Comparison of ENCODE assay signal across 8 cellular contexts in genomic region chr6:28105286-28105685, GRCh38. TPM values are rescaled to one million over a fixed set of nuclear protein-coding genes. Genes with fewer than 3 reads are reported as not detected.
A peak's percentile ranks its signal among the peaks of the same experiment; 100 is the strongest.
DNase-seq lines count a peak whose midpoint lies in the region; ATAC-seq, FAIRE-seq and TF ChIP-seq lines count a peak whose summit lies in the region.

No MANE protein-coding gene starts in this region.

- CTCF ChIA-PET in endothelial cell of umbilical vein (lab: Charles Lee), result interaction anchor here (0.7 to 1.4 kb wide), 11 partner anchors 11 to 278 kb away, joined by 3 to 9 read pairs (median 5); partner anchors contain the start of genes ZKSCAN8, ZNF165 and ZSCAN16

- TF ChIP-seq CTCF in HFF-Myc (IDR thresholded peaks at IDR 0.05; ENCODE audit: low read depth, low read length, missing control alignments), result no peak
- no peak for TF ChIP-seq CTCF in endothelial cell of umbilical vein (IDR thresholded peaks at IDR 0.05; ENCODE audit: extremely low read depth in 1 of 2, insufficient read depth in 1 of 2, low read depth in 1 of 2, low read length in 2 of 2)

- DNase-seq in EH (ENCODE audit: low read depth), result peak; percentile 33
- no peak for DNase-seq in HFF-Myc (ENCODE audit: extremely low read depth, low read depth)
- DNase-seq in SJCRH30, result no peak
- DNase-seq in endothelial cell of umbilical vein (ENCODE audit: low read depth, low spot score), result no peak
- no peak for DNase-seq in natural killer cell treated with Interleukin-12 subunit alpha and Interleukin-12 subunit beta and Interleukin-15 and Interleukin-18, amount 100 ng/mL, for 72 hours (ENCODE audit: low spot score)
- DNase-seq in head of caudate nucleus, result no peak
- DNase-seq in NCI-H1694 treated with DMSO at 0.1 percent for 48 hours (lab: John Stamatoyannopoulos, UW), result no peak

- no peaks in the 10 kb centered on the region for H3K9me3 ChIP-seq in SJCRH30 (replicated peaks)
- H3K9me3 ChIP-seq in endothelial cell of umbilical vein (replicated peaks; ENCODE audit: control insufficient read depth, insufficient read depth, low read length), result no peaks in the 10 kb centered on the region

- peak overlapping the region; percentile 23 to 74 for H3K27ac Mint-ChIP-seq in natural killer cell treated with Interleukin-12 subunit alpha and Interleukin-12 subunit beta and Interleukin-15 and Interleukin-18, amount 100 ng/mL, for 72 hours

- peak overlapping the region; percentile 53 for H3K4me3 ChIP-seq in HFF-Myc (replicated peaks; ENCODE audit: low read depth, low read length)
- peak overlapping the region; percentile 70 for H3K4me3 ChIP-seq in SJCRH30
- H3K4me3 ChIP-seq in endothelial cell of umbilical vein (replicated peaks in 1 of 3; ENCODE audit: insufficient read depth in 1 of 3, low read depth in 1 of 3, low read length in 3 of 3), result peak overlapping the region in 2 of 3 experiments; percentile 70 to 72

- TF ChIP-seq POLR2A in endothelial cell of umbilical vein (IDR thresholded peaks at IDR 0.05; ENCODE audit: low read depth, low read length), result no peak

- H3K4me1 Mint-ChIP-seq in natural killer cell treated with Interleukin-12 subunit alpha and Interleukin-12 subunit beta and Interleukin-15 and Interleukin-18, amount 100 ng/mL, for 72 hours (ENCODE audit: low read depth in 2 of 2), result peaks cover 8 to 10% of the 10 kb centered on the region in 2 donors

- no peak overlapping the region for H3K27ac ChIP-seq in SJCRH30
- H3K27ac ChIP-seq in endothelial cell of umbilical vein (ENCODE audit: insufficient read depth, low read depth, low read length), result no peak overlapping the region

- intact Hi-C loops in endothelial cell of umbilical vein (cut with micrococcal nuclease) (no loop called here), head of caudate nucleus (cut with DNase I) (no loop called here)

- H3K79me2 ChIP-seq in endothelial cell of umbilical vein (ENCODE audit: control insufficient read depth, insufficient read depth, low read length), result no peaks in the 10 kb centered on the region

- H4K20me1 ChIP-seq in endothelial cell of umbilical vein (replicated peaks; ENCODE audit: control insufficient read depth, extremely low read depth, insufficient read depth, low read length), result no peaks in the 10 kb centered on the region

- peak overlapping the region; percentile 98 for H2AFZ ChIP-seq in endothelial cell of umbilical vein (ENCODE audit: low read depth, low read length)

- dilution Hi-C loops in endothelial cell of umbilical vein (cut with MboI; ENCODE audit: extremely low pct_ligation_motif_present, low sequenced_read_pairs), result no loop called here

- FAIRE-seq in endothelial cell of umbilical vein (lab: Jason Lieb, UNC), result no peak

- H3K4me3 Mint-ChIP-seq in natural killer cell treated with Interleukin-12 subunit alpha and Interleukin-12 subunit beta and Interleukin-15 and Interleukin-18, amount 100 ng/mL, for 72 hours, result peak overlapping the region; percentile 85

- peaks cover 5% of the 10 kb centered on the region for H3K9me3 Mint-ChIP-seq in natural killer cell treated with Interleukin-12 subunit alpha and Interleukin-12 subunit beta and Interleukin-15 and Interleukin-18, amount 100 ng/mL, for 72 hours

- peak overlapping the region; percentile 28 for H3K9ac ChIP-seq in endothelial cell of umbilical vein (replicated peaks; ENCODE audit: extremely low read depth, insufficient read depth, low read length)

- no TSS peak for BruUV-seq in endothelial cell of umbilical vein (replicated peaks; lab: Mats Ljungman, UMichigan)

- peak overlapping the region; percentile 88 for H3K4me2 ChIP-seq in endothelial cell of umbilical vein (ENCODE audit: insufficient read depth, low read length)

- H3K9me1 ChIP-seq in endothelial cell of umbilical vein (replicated peaks; ENCODE audit: control insufficient read depth, extremely low read depth, insufficient read depth, low read length), result no peaks in the 10 kb centered on the region

- H3K36me3 ChIP-seq in SJCRH30 (no peaks in the 10 kb centered on the region), endothelial cell of umbilical vein (ENCODE audit: control insufficient read depth in 2 of 2, extremely low read depth in 1 of 2, insufficient read depth in 2 of 2, low read length in 2 of 2) (no peaks in the 10 kb centered on the region)

- POLR2A ChIA-PET in endothelial cell of umbilical vein (lab: Charles Lee), result interaction anchor here (0.7 kb wide), 2 partner anchors 36 to 958 kb away, joined by 3 read pairs; partner anchors contain the start of gene ZKSCAN8

- H3K4me1 ChIP-seq in SJCRH30 (no peaks in the 10 kb centered on the region), endothelial cell of umbilical vein (ENCODE audit: control insufficient read depth, extremely low read depth, insufficient read depth, low read length) (peaks cover 6% of the 10 kb centered on the region)

- peaks cover 28 to 32% of the 10 kb centered on the region in 2 donors for H3K27me3 Mint-ChIP-seq in natural killer cell treated with Interleukin-12 subunit alpha and Interleukin-12 subunit beta and Interleukin-15 and Interleukin-18, amount 100 ng/mL, for 72 hours

- no peak for ATAC-seq in natural killer cell treated with Interleukin-12 subunit alpha and Interleukin-12 subunit beta and Interleukin-15 and Interleukin-18, amount 100 ng/mL, for 72 hours
- no peak for ATAC-seq in HG03108 (IDR thresholded peaks at IDR 0.05; ENCODE audit: unreplicated experiment)

- H3K27me3 ChIP-seq in SJCRH30, result no peaks in the 10 kb centered on the region
- H3K27me3 ChIP-seq in endothelial cell of umbilical vein (ENCODE audit: control insufficient read depth in 2 of 2, insufficient read depth in 2 of 2, low read length in 2 of 2), result peaks cover 2 to 3% of the 10 kb centered on the region in 2 experiments

- peaks cover 4% of the 10 kb centered on the region for H3K36me3 Mint-ChIP-seq in natural killer cell treated with Interleukin-12 subunit alpha and Interleukin-12 subunit beta and Interleukin-15 and Interleukin-18, amount 100 ng/mL, for 72 hours

TF ChIP-seq in endothelial cell of umbilical vein, 7 proteins besides CTCF, POLR2A, EP300 and RAD21:
- TF ChIP-seq POLR2AphosphoS5 (IDR thresholded peaks at IDR 0.05; ENCODE audit: insufficient read depth, low read depth, low read length) (no peak), JUN (IDR thresholded peaks at IDR 0.05; ENCODE audit: borderline replicate concordance, insufficient read depth, insufficient read length, low read depth) (no peak), MAX (IDR thresholded peaks at IDR 0.05; ENCODE audit: insufficient read depth, insufficient read length) (no peak), FOS (IDR thresholded peaks at IDR 0.05; ENCODE audit: borderline replicate concordance, insufficient read depth, low read length) (no peak), MYC (IDR thresholded peaks at IDR 0.05; ENCODE audit: low read depth, low read length) (no peak), GATA2 (IDR thresholded peaks at IDR 0.05; ENCODE audit: insufficient read depth, insufficient read length, low read depth, low read length) (no peak), EZH2 (IDR thresholded peaks at IDR 0.05; ENCODE audit: borderline replicate concordance, low read depth, low read length, severe bottlenecking) (no peak)

RNA-seq across cellular contexts. Expression of gene ZSCAN16, which starts 19.1 kb away (rescaled TPM):
- 2.9 and 4.6 TPM in 2 replicates for total RNA-seq in SJCRH30 (2014; rRNA removed; shearing (Covaris generic))
- 7.7 and 8.9 TPM in 2 replicates for total RNA-seq in endothelial cell of umbilical vein
- 3.7 and 4.9 TPM in 2 replicates for polyA plus RNA-seq in endothelial cell of umbilical vein
- 7.9 and 8.2 TPM in 2 replicates for polyA plus RNA-seq in endothelial cell of umbilical vein (2011; cell fraction: cytosol; rRNA removed)
- 11.0 and 12.2 TPM in 2 replicates for polyA plus RNA-seq in endothelial cell of umbilical vein (2011; cell fraction: nucleus; rRNA removed)
- 5.9 and 7.4 TPM in 2 replicates for polyA plus RNA-seq in endothelial cell of umbilical vein (2012)
- 7.0 and 7.9 TPM in 2 replicates for polyA minus RNA-seq in endothelial cell of umbilical vein
- 2.3 TPM for polyA minus RNA-seq in endothelial cell of umbilical vein (2011; cell fraction: cytosol; rRNA and poly(A)+ RNA removed)
- 6.3 and 8.3 TPM in 2 replicates for polyA minus RNA-seq in endothelial cell of umbilical vein (2011; cell fraction: nucleus; rRNA and poly(A)+ RNA removed)
- 1 to 10 TPM; 5.8 to 6.0 TPM for total RNA-seq in natural killer cell treated with Interleukin-12 subunit alpha and Interleukin-12 subunit beta and Interleukin-15 and Interleukin-18, amount 100 ng/mL, for 72 hours

RNA-seq across cellular contexts. Expression of gene ZNF165, which starts 24.9 kb away (rescaled TPM):
- total RNA-seq in SJCRH30 (2014; rRNA removed; shearing (Covaris generic)), result 0.53 and 0.68 TPM in 2 replicates
- 0.27 and 0.30 TPM in 2 replicates for total RNA-seq in endothelial cell of umbilical vein
- 0.03 and 0.11 TPM in 2 replicates for polyA plus RNA-seq in endothelial cell of umbilical vein
- 0.14 and 0.24 TPM in 2 replicates for polyA plus RNA-seq in endothelial cell of umbilical vein (2011; cell fraction: cytosol; rRNA removed)
- 0.20 and 0.26 TPM in 2 replicates for polyA plus RNA-seq in endothelial cell of umbilical vein (2011; cell fraction: nucleus; rRNA removed)
- polyA plus RNA-seq in endothelial cell of umbilical vein (2012), result 0.29 TPM in 1 of 2 replicates, not detected in the other
- polyA minus RNA-seq in endothelial cell of umbilical vein, result 0.28 TPM in 1 of 2 replicates, not detected in the other
- polyA minus RNA-seq in endothelial cell of umbilical vein (2011; cell fraction: cytosol; rRNA and poly(A)+ RNA removed), result 1.6 TPM
- polyA minus RNA-seq in endothelial cell of umbilical vein (2011; cell fraction: nucleus; rRNA and poly(A)+ RNA removed), result 0.34 and 0.43 TPM in 2 replicates
- under 1 TPM; 0.48 to 0.59 TPM for total RNA-seq in natural killer cell treated with Interleukin-12 subunit alpha and Interleukin-12 subunit beta and Interleukin-15 and Interleukin-18, amount 100 ng/mL, for 72 hours

RNA-seq across cellular contexts. Expression of gene ZKSCAN8, which starts 36.4 kb away (rescaled TPM):
- 22.4 and 24.6 TPM in 2 replicates for total RNA-seq in SJCRH30 (2014; rRNA removed; shearing (Covaris generic))
- 19.7 and 21.2 TPM in 2 replicates for total RNA-seq in endothelial cell of umbilical vein
- 6.6 and 9.4 TPM in 2 replicates for polyA plus RNA-seq in endothelial cell of umbilical vein
- polyA plus RNA-seq in endothelial cell of umbilical vein (2011; cell fraction: cytosol; rRNA removed), result 4.0 and 4.3 TPM in 2 replicates
- 32.0 and 35.5 TPM in 2 replicates for polyA plus RNA-seq in endothelial cell of umbilical vein (2011; cell fraction: nucleus; rRNA removed)
- 8.0 and 10.0 TPM in 2 replicates for polyA plus RNA-seq in endothelial cell of umbilical vein (2012)
- polyA minus RNA-seq in endothelial cell of umbilical vein, result 23.7 and 24.3 TPM in 2 replicates
- 8.4 TPM for polyA minus RNA-seq in endothelial cell of umbilical vein (2011; cell fraction: cytosol; rRNA and poly(A)+ RNA removed)
- 18.8 and 26.4 TPM in 2 replicates for polyA minus RNA-seq in endothelial cell of umbilical vein (2011; cell fraction: nucleus; rRNA and poly(A)+ RNA removed)
- 10 to 100 TPM; 18.2 to 20.0 TPM for total RNA-seq in natural killer cell treated with Interleukin-12 subunit alpha and Interleukin-12 subunit beta and Interleukin-15 and Interleukin-18, amount 100 ng/mL, for 72 hours
